In genomic region chr21:35325953-35326352, GRCh38 we compare ENCODE assay signal across 18 cellular contexts.
"Had no signal": no experiment of that assay in that cellular context is flagged by ENCODE, and none has a peak within 500 bp of the region (broad histone marks: within the 10 kb centered on the region; RNA-seq: fewer than 3 reads in every experiment).

No MANE protein-coding gene starts in this region.

- H3K4me3 ChIP-seq: gastrocnemius medialis, left ventricle myocardium inferior, thoracic aorta had no signal

- DNase-seq: activated CD4-positive, alpha-beta memory T cell treated with anti-CD3 and anti-CD28 coated beads for 36 hours; activated CD4-positive, alpha-beta T cell treated with anti-CD3 and anti-CD28 coated beads for 1 hour; activated CD8-positive, alpha-beta memory T cell treated with anti-CD3 and anti-CD28 coated beads, Interleukin-2, amount 10 ng/mL, durations not matched to agents 7 days and 5 days; activated naive CD4-positive, alpha-beta T cell treated with Interleukin-2 at 50 U/mL for 16 hours; activated naive CD8-positive, alpha-beta T cell treated with anti-CD3 and anti-CD28 coated beads, Interleukin-2, amount 10 ng/mL, durations not matched to agents 7 days and 5 days; brain microvascular endothelial cell; central memory CD4-positive, alpha-beta T cell; gastrocnemius medialis; head of caudate nucleus; left ventricle myocardium inferior; mammary epithelial cell; naive B cell; stimulated activated CD4-positive, alpha-beta T cell treated with anti-CD3 and anti-CD28 coated beads, Interleukin-15, amount 100 ng/mL, for 24 hours; stimulated activated CD4-positive, alpha-beta T cell treated with anti-CD3 and anti-CD28 coated beads, Interleukin-2, amount 100 ng/mL, for 48 hours; stimulated activated naive CD8-positive, alpha-beta T cell treated with anti-CD3 and anti-CD28 coated beads, Interleukin-15, amount 100 ng/mL, for 72 hours; T-cell had no signal

- H3K9me3 ChIP-seq: gastrocnemius medialis, left ventricle myocardium inferior, thoracic aorta had no signal

- H3K27ac ChIP-seq: brain microvascular endothelial cell, gastrocnemius medialis, left ventricle myocardium inferior had no signal

- FAIRE-seq: colon had no signal

- ATAC-seq: activated CD8-positive, alpha-beta memory T cell treated with anti-CD3 and anti-CD28 coated beads, Interleukin-2, amount 10 ng/mL, durations not matched to agents 7 days and 5 days; gastrocnemius medialis; stimulated activated naive CD8-positive, alpha-beta T cell treated with anti-CD3 and anti-CD28 coated beads, Interleukin-15, amount 100 ng/mL, for 72 hours; T-cell had no signal

- H3K27me3 ChIP-seq: brain microvascular endothelial cell, gastrocnemius medialis had no signal

- H3K36me3 ChIP-seq: brain microvascular endothelial cell, gastrocnemius medialis, left ventricle myocardium inferior, thoracic aorta had no signal
